Comparison of ENCODE assay signal across 1 cellular context in genomic region chr16:10518479-10519041, GRCh38.
TF ChIP-seq lines count a peak whose summit lies in the region.

No MANE protein-coding gene starts in this region.

TF ChIP-seq in HepG2, 621 proteins besides CTCF, POLR2A, EP300 and RAD21 (continued from another document):
- 0 out of 2 replicates have a peak, but pooled peaks have one; percentile 31 for TF ChIP-seq ZZZ3 (CRISPR knock-in tag; IDR thresholded peaks at IDR 0.05; ENCODE audit: borderline replicate concordance)
- no peak for TF ChIP-seq ZBTB10 (CRISPR knock-in tag; IDR thresholded peaks at IDR 0.05; ENCODE audit: borderline replicate concordance)
- TF ChIP-seq SKI (IDR thresholded peaks at IDR 0.05; ENCODE audit: partially characterized antibody): no peak
- no peak for TF ChIP-seq SNAI1 (CRISPR knock-in tag; IDR thresholded peaks at IDR 0.05; ENCODE audit: borderline replicate concordance)
- no peak for TF ChIP-seq ATF7 (IDR thresholded peaks at IDR 0.05)
- TF ChIP-seq ATF7 (CRISPR knock-in tag; IDR thresholded peaks at IDR 0.05): 0 out of 2 replicates have a peak, but pooled peaks have one; percentile 15
- no peak for TF ChIP-seq ZBTB46 (CRISPR knock-in tag; IDR thresholded peaks at IDR 0.05; ENCODE audit: borderline replicate concordance)
- no peak for TF ChIP-seq MBD4 (IDR thresholded peaks at IDR 0.05; ENCODE audit: borderline replicate concordance, low read length)
- TF ChIP-seq PCBP2 (optimal IDR thresholded peaks at IDR 0.05; ENCODE audit: low read depth, low read length, poor library complexity, severe bottlenecking): peak; percentile 97
- TF ChIP-seq SETDB1 (CRISPR knock-in tag; IDR thresholded peaks at IDR 0.05; ENCODE audit: borderline replicate concordance): no peak
- TF ChIP-seq RERE (CRISPR knock-in tag; IDR thresholded peaks at IDR 0.05; ENCODE audit: low read depth): no peak
- TF ChIP-seq, protein P1, sequence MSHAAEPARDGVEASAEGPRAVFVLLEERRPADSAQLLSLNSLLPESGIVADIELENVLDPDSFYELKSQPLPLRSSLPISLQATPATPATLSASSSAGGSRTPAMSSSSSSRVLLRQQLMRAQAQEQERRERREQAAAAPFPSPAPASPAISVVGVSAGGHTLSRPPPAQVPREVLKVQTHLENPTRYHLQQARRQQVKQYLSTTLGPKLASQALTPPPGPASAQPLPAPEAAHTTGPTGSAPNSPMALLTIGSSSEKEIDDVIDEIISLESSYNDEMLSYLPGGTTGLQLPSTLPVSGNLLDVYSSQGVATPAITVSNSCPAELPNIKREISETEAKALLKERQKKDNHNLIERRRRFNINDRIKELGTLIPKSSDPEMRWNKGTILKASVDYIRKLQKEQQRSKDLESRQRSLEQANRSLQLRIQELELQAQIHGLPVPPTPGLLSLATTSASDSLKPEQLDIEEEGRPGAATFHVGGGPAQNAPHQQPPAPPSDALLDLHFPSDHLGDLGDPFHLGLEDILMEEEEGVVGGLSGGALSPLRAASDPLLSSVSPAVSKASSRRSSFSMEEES (CRISPR knock-in tag; IDR thresholded peaks at IDR 0.05): no peak
- TF ChIP-seq E2F1 (CRISPR knock-in tag; IDR thresholded peaks at IDR 0.05): no peak
- TF ChIP-seq ZNF296 (CRISPR knock-in tag; conservative IDR thresholded peaks at IDR 0.05): no peak
- 0 out of 2 replicates have a peak, but pooled peaks have one; percentile 54 for TF ChIP-seq ZSCAN29 (CRISPR knock-in tag; conservative IDR thresholded peaks at IDR 0.05)
